Comparison of ENCODE assay signal across 18 cellular contexts in the genomic region with DNA sequence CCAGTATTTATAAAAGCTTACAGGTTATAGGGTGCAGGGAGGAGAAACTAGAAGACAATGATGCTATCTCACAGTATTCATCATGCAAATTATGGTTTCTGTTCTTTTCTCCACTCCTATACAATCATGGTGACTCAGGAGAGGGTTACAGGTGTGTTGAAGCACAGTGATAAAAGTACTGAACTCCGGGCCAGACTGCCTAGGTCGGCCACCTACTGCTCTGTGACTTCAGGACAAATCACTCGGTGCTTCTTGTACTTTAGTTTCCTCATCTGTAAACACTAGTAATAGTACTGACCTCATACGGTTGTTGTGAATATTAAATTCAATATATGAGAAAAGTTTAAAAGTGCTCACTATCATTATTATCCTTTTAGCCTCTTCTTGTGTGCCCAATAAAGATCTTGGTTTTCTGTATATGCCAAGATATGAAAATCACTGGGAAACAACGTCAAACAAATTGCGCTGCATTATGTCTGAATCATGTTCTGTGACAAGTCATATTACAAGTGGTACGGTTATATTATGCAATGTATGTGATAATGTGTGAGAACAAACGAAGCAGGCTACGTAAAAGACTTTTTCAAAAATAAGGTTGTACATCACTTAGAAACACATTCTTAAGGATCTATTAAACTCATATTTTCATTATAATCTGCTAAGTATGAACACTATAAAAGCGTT.
DNase-seq lines count a peak whose midpoint lies in the region; ATAC-seq, FAIRE-seq and TF ChIP-seq lines count a peak whose summit lies in the region.
"Had no signal": no experiment of that assay in that cellular context is flagged by ENCODE, and none has a peak within 500 bp of the region (broad histone marks: within the 10 kb centered on the region; RNA-seq: fewer than 3 reads in every experiment).

No MANE protein-coding gene starts in this region.

- H3K9me3 ChIP-seq in GM12878 (replicated peaks; ENCODE audit: control insufficient read depth, insufficient read depth, low read length) = no peaks in the 10 kb centered on the region
- H3K9me3 ChIP-seq: left ventricle myocardium inferior, MG63, neutrophil, vagina had no signal

- TF ChIP-seq CTCF in GM12865 (IDR thresholded peaks at IDR 0.05; ENCODE audit: insufficient read depth, low read depth, low read length, missing control alignments) (no peak), GM12878 (IDR thresholded peaks at IDR 0.05 in 2 of 3, conservative IDR thresholded peaks at IDR 0.05 in 1 of 3; ENCODE audit: control insufficient read depth in 2 of 3, extremely low read depth in 1 of 3, insufficient read depth in 1 of 3, low read depth in 3 of 3, low read length in 3 of 3) (no peak), omental fat pad (IDR thresholded peaks at IDR 0.05) (no peak)

- H3K36me3 ChIP-seq in GM12878 (ENCODE audit: control insufficient read depth in 2 of 2, insufficient read depth in 2 of 2, low read length in 1 of 2) = no peaks in the 10 kb centered on the region
- H3K36me3 ChIP-seq: left ventricle myocardium inferior, MG63, neutrophil, vagina had no signal

- 72% methylated on average over 10 of the region's 10 CpGs for WGBS in GM12878 (ENCODE audit: insufficient coverage, insufficient replicate concordance, low lambda C conversion rate, missing lambda C conversion rate)

- H3K4me2 ChIP-seq in GM12878 (ENCODE audit: control insufficient read depth, insufficient read depth) = no peak overlapping the region

- DNase-seq in GM12865 (ENCODE audit: low read depth) (peak; percentile 55), GM12878 (ENCODE audit: low read depth, low spot score) (no peak), T-helper 1 cell (no peak), AML-193 (lab: John Stamatoyannopoulos, UW) (no peak), omental fat pad (ENCODE audit: low spot score) (no peak), NCI-H1417 (lab: John Stamatoyannopoulos, UW) (no peak)
- DNase-seq: ACHN; activated CD4-positive, alpha-beta T cell treated with anti-CD3 and anti-CD28 coated beads, Interleukin-2, amount 50 U/mL, for 1 hour; activated naive CD4-positive, alpha-beta T cell treated with Interleukin-2 at 50 U/mL for 16 hours; anterior cingulate cortex; left ventricle myocardium inferior; MG63; NCI-H1930; NCI-H446 treated with DMSO at 0.1 percent for 48 hours had no signal

- no peak overlapping the region for H3K27ac ChIP-seq in GM12878 (ENCODE audit: control insufficient read depth, insufficient read depth)
- H3K27ac ChIP-seq: neutrophil, vagina had no signal

- intact Hi-C loops in GM12878 (cut with micrococcal nuclease; ENCODE audit: unreplicated experiment) = no loop called here

- BruUV-seq in GM12878 (replicated peaks; lab: Mats Ljungman, UMichigan) = no TSS peak

- in situ Hi-C loops in GM12878 (cut with MboI) = no loop called here

- POLR2A ChIA-PET in GM12878 (lab: Charles Lee) = no interaction called here

- SMC1A ChIA-PET in GM12878 (lab: Charles Lee; ENCODE audit: uncharacterized antibody, unreplicated experiment) = interaction anchor here (1.8 kb wide), 1 partner anchor 10 kb away, joined by 3 read pairs; no protein-coding TSS in a partner anchor

- RAD21 ChIA-PET in GM12878 (lab: Charles Lee; ENCODE audit: unreplicated experiment) = no interaction called here

- ATAC-seq in GM19328 (IDR thresholded peaks at IDR 0.05; ENCODE audit: unreplicated experiment) = peak; percentile 58
- peak; percentile 73 for ATAC-seq in HG02870 (IDR thresholded peaks at IDR 0.05; ENCODE audit: unreplicated experiment)
- 0 out of 3 replicates have a peak, but pooled peaks have one; percentile 23 for ATAC-seq in GM12878
- no peak for ATAC-seq in omental fat pad (ENCODE audit: low FRiP score)

- no peaks in the 10 kb centered on the region for H3K27me3 ChIP-seq in GM12878 (replicated peaks in 1 of 2; ENCODE audit: control insufficient read depth in 2 of 2, insufficient read depth in 2 of 2, low read length in 1 of 2)
- H3K27me3 ChIP-seq: MG63, neutrophil, vagina had no signal

- peaks cover 10% of the 10 kb centered on the region for H3K4me1 ChIP-seq in GM12878 (ENCODE audit: control insufficient read depth, insufficient read depth, low read length)

- no peak overlapping the region for H3K4me3 ChIP-seq in GM12865 (ENCODE audit: low read depth, low read length)
- no peak overlapping the region for H3K4me3 ChIP-seq in GM12878
- H3K4me3 ChIP-seq: left ventricle myocardium inferior, MG63, vagina had no signal

- no peaks in the 10 kb centered on the region for H4K20me1 ChIP-seq in GM12878 (ENCODE audit: control insufficient read depth, insufficient read depth)

- no peak for TF ChIP-seq EP300 in GM12878 (IDR thresholded peaks at IDR 0.05; ENCODE audit: borderline replicate concordance in 1 of 2, control insufficient read depth in 1 of 2, low read depth in 2 of 2, low read length in 2 of 2)

- H2AFZ ChIP-seq in GM12878 (ENCODE audit: control insufficient read depth, low read depth, low read length) = no peak overlapping the region

- no peak for TF ChIP-seq RAD21 in GM12878 (IDR thresholded peaks at IDR 0.05; ENCODE audit: insufficient read depth, low read depth, low read length)

- TF ChIP-seq POLR2A in GM12878 (IDR thresholded peaks at IDR 0.05; ENCODE audit: low read depth, low read length) = no peak

- FAIRE-seq in GM12878 (lab: Jason Lieb, UNC) = no peak

- CTCF ChIA-PET in GM12878 (lab: Yijun Ruan, JAX) = no interaction called here

- no peak overlapping the region for H3K9ac ChIP-seq in GM12878 (ENCODE audit: control insufficient read depth, insufficient read depth, low read length)

- H3K79me2 ChIP-seq in GM12878 (ENCODE audit: control insufficient read depth, insufficient read depth, low read length) = peaks cover 19% of the 10 kb centered on the region

TF ChIP-seq in GM12878, 131 proteins besides CTCF, POLR2A, EP300 and RAD21:
- TF ChIP-seq BACH1 (IDR thresholded peaks at IDR 0.05; ENCODE audit: borderline replicate concordance) (no peak), CHD4 (IDR thresholded peaks at IDR 0.05) (no peak), PML (IDR thresholded peaks at IDR 0.05; ENCODE audit: low read length) (no peak), KLF5 (IDR thresholded peaks at IDR 0.05; ENCODE audit: partially characterized antibody) (no peak), ZSCAN29 (IDR thresholded peaks at IDR 0.05) (no peak), SIN3A (IDR thresholded peaks at IDR 0.05; ENCODE audit: low read depth, low read length) (no peak), ZBED1 (IDR thresholded peaks at IDR 0.05; ENCODE audit: borderline replicate concordance) (no peak), SMAD1 (IDR thresholded peaks at IDR 0.05; ENCODE audit: low read depth, partially characterized antibody) (no peak), FOXM1 (IDR thresholded peaks at IDR 0.05; ENCODE audit: low read depth, low read length) (no peak), NR2C1 (IDR thresholded peaks at IDR 0.05) (no peak), RB1 (IDR thresholded peaks at IDR 0.05; ENCODE audit: borderline replicate concordance) (no peak), EGR1 (IDR thresholded peaks at IDR 0.05; ENCODE audit: borderline replicate concordance in 1 of 2, low read depth in 2 of 2, low read length in 2 of 2) (no peak), SRF (IDR thresholded peaks at IDR 0.05; ENCODE audit: low read depth in 2 of 2, low read length in 2 of 2) (no peak), YBX1 (IDR thresholded peaks at IDR 0.05) (no peak), MTA3 (IDR thresholded peaks at IDR 0.05; ENCODE audit: borderline replicate concordance, low read length) (no peak), JUNB (IDR thresholded peaks at IDR 0.05) (no peak)
- TF ChIP-seq, protein P1, sequence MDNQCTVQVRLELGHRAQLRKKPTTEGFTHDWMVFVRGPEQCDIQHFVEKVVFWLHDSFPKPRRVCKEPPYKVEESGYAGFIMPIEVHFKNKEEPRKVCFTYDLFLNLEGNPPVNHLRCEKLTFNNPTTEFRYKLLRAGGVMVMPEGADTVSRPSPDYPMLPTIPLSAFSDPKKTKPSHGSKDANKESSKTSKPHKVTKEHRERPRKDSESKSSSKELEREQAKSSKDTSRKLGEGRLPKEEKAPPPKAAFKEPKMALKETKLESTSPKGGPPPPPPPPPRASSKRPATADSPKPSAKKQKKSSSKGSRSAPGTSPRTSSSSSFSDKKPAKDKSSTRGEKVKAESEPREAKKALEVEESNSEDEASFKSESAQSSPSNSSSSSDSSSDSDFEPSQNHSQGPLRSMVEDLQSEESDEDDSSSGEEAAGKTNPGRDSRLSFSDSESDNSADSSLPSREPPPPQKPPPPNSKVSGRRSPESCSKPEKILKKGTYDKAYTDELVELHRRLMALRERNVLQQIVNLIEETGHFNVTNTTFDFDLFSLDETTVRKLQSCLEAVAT (IDR thresholded peaks at IDR 0.05) = no peak
- TF ChIP-seq, protein P2, sequence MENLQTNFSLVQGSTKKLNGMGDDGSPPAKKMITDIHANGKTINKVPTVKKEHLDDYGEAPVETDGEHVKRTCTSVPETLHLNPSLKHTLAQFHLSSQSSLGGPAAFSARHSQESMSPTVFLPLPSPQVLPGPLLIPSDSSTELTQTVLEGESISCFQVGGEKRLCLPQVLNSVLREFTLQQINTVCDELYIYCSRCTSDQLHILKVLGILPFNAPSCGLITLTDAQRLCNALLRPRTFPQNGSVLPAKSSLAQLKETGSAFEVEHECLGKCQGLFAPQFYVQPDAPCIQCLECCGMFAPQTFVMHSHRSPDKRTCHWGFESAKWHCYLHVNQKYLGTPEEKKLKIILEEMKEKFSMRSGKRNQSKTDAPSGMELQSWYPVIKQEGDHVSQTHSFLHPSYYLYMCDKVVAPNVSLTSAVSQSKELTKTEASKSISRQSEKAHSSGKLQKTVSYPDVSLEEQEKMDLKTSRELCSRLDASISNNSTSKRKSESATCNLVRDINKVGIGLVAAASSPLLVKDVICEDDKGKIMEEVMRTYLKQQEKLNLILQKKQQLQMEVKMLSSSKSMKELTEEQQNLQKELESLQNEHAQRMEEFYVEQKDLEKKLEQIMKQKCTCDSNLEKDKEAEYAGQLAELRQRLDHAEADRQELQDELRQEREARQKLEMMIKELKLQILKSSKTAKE (IDR thresholded peaks at IDR 0.05; ENCODE audit: low read depth, poor library complexity, severe bottlenecking) = no peak
TF ChIP-seq in GM12878: peak in this region for 0.
